ENCODE assay signal across 9 cellular contexts in genomic region chr12:95653761-95654546, GRCh38.
DNase-seq lines count a peak whose midpoint lies in the region; ATAC-seq and TF ChIP-seq lines count a peak whose summit lies in the region.
"Had no signal": no experiment of that assay in that cellular context is flagged by ENCODE, and none has a peak within 500 bp of the region (broad histone marks: within the 10 kb centered on the region; RNA-seq: fewer than 3 reads in every experiment).

No MANE protein-coding gene starts in this region.

- CTCF ChIA-PET in PC-3 (lab: Charles Lee), result no interaction called here

- H2AFZ ChIP-seq in PC-3 (ENCODE audit: low read length) (no peak overlapping the region), osteoblast (ENCODE audit: low read length) (no peak overlapping the region)

- no peak for TF ChIP-seq EP300 in transverse colon (IDR thresholded peaks at IDR 0.05; ENCODE audit: low read depth)

- DNase-seq in EL, result peak; percentile 94
- peak; percentile 82 for DNase-seq in PC-3
- DNase-seq in epithelial cell of prostate (ENCODE audit: low read depth, low spot score), result peak; percentile 87
- peak; percentile 65 for DNase-seq in osteoblast (ENCODE audit: insufficient read length, low spot score, missing footprints)
- DNase-seq in hypothalamus (lab: John Stamatoyannopoulos, UW), result no peak
- DNase-seq in SW 1271 (lab: John Stamatoyannopoulos, UW), result no peak
- no peak for DNase-seq in transverse colon
- DNase-seq: activated gamma-delta T cell treated with Interleukin-2 at 50 U/mL for 16 hours had no signal

- H3K4me1 ChIP-seq in PC-3 (ENCODE audit: insufficient read depth, low read length) (peaks cover 39% of the 10 kb centered on the region), osteoblast (ENCODE audit: insufficient read depth, low read length) (peaks cover 19% of the 10 kb centered on the region), transverse colon (peaks cover 3 to 33% (median 5%) of the 10 kb centered on the region in 4 donors)

- in situ Hi-C loops in transverse colon (cut with MboI; ENCODE audit: low pct_ligation_motif_present in 1 of 4, low pct_unique_long_range_greater_than_20kb in 1 of 4, low sequenced_read_pairs in 3 of 4), result no loop called here

- peak overlapping the region; percentile 16; the same call in 1 of the 2 replicates for H3K4me2 ChIP-seq in PC-3 (ENCODE audit: low read length)
- H3K4me2 ChIP-seq in osteoblast (ENCODE audit: insufficient read depth, low read length), result peak overlapping the region; percentile 24

- TF ChIP-seq CTCF in PC-3 (conservative IDR thresholded peaks at IDR 0.05; ENCODE audit: low read depth, low read length) (no peak), osteoblast (IDR thresholded peaks at IDR 0.05; ENCODE audit: extremely low read depth, low read depth, low read length) (no peak), transverse colon (IDR thresholded peaks at IDR 0.05) (no peak)

- peak overlapping the region; percentile 59 for H3K9ac ChIP-seq in PC-3 (ENCODE audit: low read length)

- H3K9me3 ChIP-seq in PC-3 (ENCODE audit: low read length) (no peaks in the 10 kb centered on the region), osteoblast (ENCODE audit: low read depth, low read length) (no peaks in the 10 kb centered on the region), transverse colon (no peaks in the 10 kb centered on the region)

- H3K36me3 ChIP-seq in PC-3 (ENCODE audit: low read depth, low read length), result no peaks in the 10 kb centered on the region
- H3K36me3 ChIP-seq in osteoblast (ENCODE audit: insufficient read depth, low read length), result peaks cover 4% of the 10 kb centered on the region
- no peaks in the 10 kb centered on the region for H3K36me3 ChIP-seq in transverse colon

- BruUV-seq in PC-3 (replicated peaks; lab: Mats Ljungman, UMichigan), result TSS peak; percentile 16

- no peaks in the 10 kb centered on the region for H3F3A ChIP-seq in PC-3 (ENCODE audit: low read length, unreplicated experiment)

- intact Hi-C loops in PC-3 (cut with micrococcal nuclease) (no loop called here), transverse colon (cut with DNase I; ENCODE audit: low total_unique reads) (no loop called here)

- H3K4me3 ChIP-seq in PC-3 (ENCODE audit: low read length) (no peak overlapping the region), osteoblast (ENCODE audit: insufficient read depth, low read length) (no peak overlapping the region), transverse colon (no peak overlapping the region)

- ATAC-seq in PC-3, result peak; percentile 16; the same call in 1 of the 2 replicates
- no peak for ATAC-seq in GM19395 (IDR thresholded peaks at IDR 0.05; ENCODE audit: unreplicated experiment)

- H3K79me2 ChIP-seq in PC-3 (ENCODE audit: low read length), result no peaks in the 10 kb centered on the region
- no peaks in the 10 kb centered on the region for H3K79me2 ChIP-seq in osteoblast (ENCODE audit: insufficient read depth, low read length)

- no peaks in the 10 kb centered on the region for H3K9me2 ChIP-seq in PC-3 (replicated peaks; ENCODE audit: low read length)

- H3K27ac ChIP-seq in PC-3 (ENCODE audit: low read length) (peak overlapping the region; percentile 89), epithelial cell of prostate (peak overlapping the region; percentile 99), osteoblast (ENCODE audit: low read depth, low read length) (peak overlapping the region; percentile 84), transverse colon (no peak overlapping the region)

- POLR2A ChIA-PET in PC-3 (lab: Charles Lee; ENCODE audit: unreplicated experiment), result no interaction called here

- 81 to 82% methylated on average over 9 of the region's 9 CpGs for whole genome bisulfite sequencing in transverse colon (ENCODE audit: low coverage in 1 of 2), 2 donors

- H4K20me1 ChIP-seq in PC-3 (ENCODE audit: low read length), result no peaks in the 10 kb centered on the region
- H4K20me1 ChIP-seq in osteoblast (ENCODE audit: insufficient read depth, low read length), result no peaks in the 10 kb centered on the region

- no peak for TF ChIP-seq POLR2A in transverse colon (IDR thresholded peaks at IDR 0.05)

- no peaks in the 10 kb centered on the region for H3K27me3 ChIP-seq in PC-3 (ENCODE audit: low read length)
- no peaks in the 10 kb centered on the region for H3K27me3 ChIP-seq in osteoblast (ENCODE audit: insufficient read depth, low read length)
- H3K27me3 ChIP-seq in transverse colon, result no peaks in the 10 kb centered on the region

Comparison
In these comparisons a context has a peak if more than half of its experiments do, and no peak if none do; other contexts are left out.
1. DNase-seq: peak in EL (single experiment), PC-3 (single experiment), epithelial cell of prostate (single experiment) and osteoblast (single experiment); none in hypothalamus (0 of 51), SW 1271 (0 of 2) and transverse colon (single experiment).
2. H3K27ac ChIP-seq: peak in PC-3 (single experiment), epithelial cell of prostate (single experiment) and osteoblast (single experiment); none in transverse colon (0 of 4).